21 cellular contexts compared by ENCODE assay signal in genomic region chr5:14193496-14193895, GRCh38. TPM values are rescaled to one million over a fixed set of nuclear protein-coding genes. Genes with fewer than 3 reads are reported as not detected.
DNase-seq lines count a peak whose midpoint lies in the region; ATAC-seq and TF ChIP-seq lines count a peak whose summit lies in the region.
"Had no signal": no experiment of that assay in that cellular context is flagged by ENCODE, and none has a peak within 500 bp of the region (broad histone marks: within the 10 kb centered on the region; RNA-seq: fewer than 3 reads in every experiment).

No MANE protein-coding gene starts in this region.

- peak overlapping the region; percentile 89 for H2AK5ac ChIP-seq in IMR-90 (ENCODE audit: low read depth, low read length)

- peaks cover 12% of the 10 kb centered on the region for H3K36me3 Mint-ChIP-seq in memory B cell
- no peaks in the 10 kb centered on the region for H3K36me3 Mint-ChIP-seq in activated T-cell treated with anti-CD3 and anti-CD28 coated beads, Interleukin-2, amount 50 U/mL, for 4 hours (ENCODE audit: insufficient read depth)
- no peaks in the 10 kb centered on the region for H3K36me3 Mint-ChIP-seq in activated naive CD4-positive, alpha-beta T cell treated with anti-CD3 and anti-CD28 coated beads for 36 hours (ENCODE audit: low read depth)
- H3K36me3 Mint-ChIP-seq: activated naive CD8-positive, alpha-beta T cell treated with anti-CD3 and anti-CD28 coated beads for 36 hours; immature natural killer cell had no signal

- H2BK20ac ChIP-seq in IMR-90 (ENCODE audit: low read depth, low read length): peak overlapping the region; percentile 82

- no peak overlapping the region for H2AFZ ChIP-seq in IMR-90 (replicated peaks; ENCODE audit: low read length, poor library complexity)

- no peak for TF ChIP-seq POLR2A in IMR-90 (IDR thresholded peaks at IDR 0.05; ENCODE audit: low read depth, low read length)

- no peaks in the 10 kb centered on the region for H3K27me3 Mint-ChIP-seq in memory B cell
- H3K27me3 Mint-ChIP-seq in activated T-cell treated with anti-CD3 and anti-CD28 coated beads, Interleukin-2, amount 50 U/mL, for 4 hours (ENCODE audit: low read depth): peaks cover 3% of the 10 kb centered on the region
- peaks cover 16% of the 10 kb centered on the region for H3K27me3 Mint-ChIP-seq in activated naive CD4-positive, alpha-beta T cell treated with anti-CD3 and anti-CD28 coated beads for 36 hours (ENCODE audit: low read depth)
- H3K27me3 Mint-ChIP-seq: activated CD4-positive, alpha-beta T cell treated with anti-CD3 and anti-CD28 coated beads for 36 hours had no signal

- no peak overlapping the region for H2AK9ac ChIP-seq in IMR-90 (replicated peaks; ENCODE audit: low read depth, low read length, poor library complexity)

- peak overlapping the region; percentile 73; the same call in 1 of the 2 replicates for H3K27ac ChIP-seq in IMR-90 (ENCODE audit: insufficient read depth, low read length)
- H3K27ac ChIP-seq in subcutaneous abdominal adipose tissue (ENCODE audit: low read depth, low read length): peak overlapping the region; percentile 94
- H3K27ac ChIP-seq: neutrophil had no signal

- peak overlapping the region; percentile 84; the same call in 2 of the 3 replicates for H2BK15ac ChIP-seq in IMR-90 (ENCODE audit: low read depth, low read length)

- peak overlapping the region; percentile 99 for H2BK5ac ChIP-seq in IMR-90 (ENCODE audit: low read depth, low read length, poor library complexity, severe bottlenecking)

- H3K36me3 ChIP-seq in IMR-90 (ENCODE audit: control insufficient read depth, insufficient read depth, low read length): peaks cover 13% of the 10 kb centered on the region
- H3K36me3 ChIP-seq in subcutaneous abdominal adipose tissue (ENCODE audit: control insufficient read depth in 5 of 5, insufficient read depth in 5 of 5, low read length in 5 of 5): no peaks in the 10 kb centered on the region
- H3K36me3 ChIP-seq: neutrophil, spleen, tibial artery had no signal

- no CpG with 5 or more reads among the region's 4 CpGs for WGBS in IMR-90 (ENCODE audit: extremely low coverage in 2 of 2, insufficient read length in 1 of 2), 2 experiments

- dilution Hi-C loops in IMR-90 (cut with HindIII; ENCODE audit: low sequenced_read_pairs, unreplicated experiment): no loop called here

- H3K4me1 Mint-ChIP-seq in memory B cell: peaks cover 41% of the 10 kb centered on the region
- H3K4me1 Mint-ChIP-seq in activated T-cell treated with anti-CD3 and anti-CD28 coated beads, Interleukin-2, amount 50 U/mL, for 4 hours (ENCODE audit: low read depth): no peaks in the 10 kb centered on the region
- H3K4me1 Mint-ChIP-seq in activated naive CD4-positive, alpha-beta T cell treated with anti-CD3 and anti-CD28 coated beads for 36 hours (ENCODE audit: low read depth): no peaks in the 10 kb centered on the region
- H3K4me1 Mint-ChIP-seq: activated CD4-positive, alpha-beta T cell treated with anti-CD3 and anti-CD28 coated beads for 36 hours; activated naive CD8-positive, alpha-beta T cell treated with anti-CD3 and anti-CD28 coated beads for 36 hours had no signal

- peak overlapping the region; percentile 83 for H2BK120ac ChIP-seq in IMR-90 (ENCODE audit: low read depth, low read length)

- CTCF ChIA-PET in IMR-90 (lab: Yijun Ruan, JAX): no interaction called here
- CTCF ChIA-PET in activated naive CD4-positive, alpha-beta T cell treated with anti-CD3 and anti-CD28 coated beads for 36 hours (lab: Charles Lee): no interaction called here

- H3K79me1 ChIP-seq in IMR-90 (ENCODE audit: low read depth in 1 of 2, low read length in 2 of 2): peaks cover 0 to 40% of the 10 kb centered on the region in 2 experiments; a peak in 2 of 4 replicates

- H4K8ac ChIP-seq in IMR-90 (ENCODE audit: low read depth in 2 of 2, low read length in 2 of 2): peak overlapping the region; percentile 60 to 81

- H3K4me3 Mint-ChIP-seq in memory B cell: no peak overlapping the region
- H3K4me3 Mint-ChIP-seq in activated T-cell treated with anti-CD3 and anti-CD28 coated beads, Interleukin-2, amount 50 U/mL, for 4 hours: no peak overlapping the region
- H3K4me3 Mint-ChIP-seq in activated naive CD4-positive, alpha-beta T cell treated with anti-CD3 and anti-CD28 coated beads for 36 hours: no peak overlapping the region
- H3K4me3 Mint-ChIP-seq: activated CD4-positive, alpha-beta T cell treated with anti-CD3 and anti-CD28 coated beads for 36 hours; activated naive CD8-positive, alpha-beta T cell treated with anti-CD3 and anti-CD28 coated beads for 36 hours; immature natural killer cell had no signal

- peak overlapping the region; percentile 92; the same call in 1 of the 2 replicates for H4K5ac ChIP-seq in IMR-90 (ENCODE audit: low read depth, low read length)

- H3K27me3 ChIP-seq in IMR-90 (ENCODE audit: control insufficient read depth, insufficient read depth, low read length) (no peaks in the 10 kb centered on the region), subcutaneous abdominal adipose tissue (ENCODE audit: control insufficient read depth in 5 of 5, insufficient read depth in 4 of 5, low read length in 5 of 5) (no peaks in the 10 kb centered on the region)
- H3K27me3 ChIP-seq: neutrophil, spleen, tibial artery had no signal

- peak overlapping the region; percentile 89 for H3K4ac ChIP-seq in IMR-90 (ENCODE audit: low read depth, low read length)

- POLR2A ChIA-PET in IMR-90 (lab: Charles Lee; ENCODE audit: unreplicated experiment): no interaction called here

- TF ChIP-seq CTCF in IMR-90 (conservative IDR thresholded peaks at IDR 0.05; ENCODE audit: low read depth, low read length): no peak
- TF ChIP-seq CTCF in choroid plexus epithelial cell (conservative IDR thresholded peaks at IDR 0.05; ENCODE audit: low read depth, low read length): no peak

- in situ Hi-C loops in IMR-90 (cut with MboI; ENCODE audit: low sequenced_read_pairs): no loop called here

- H3K9me1 ChIP-seq in IMR-90 (ENCODE audit: insufficient read depth, low read length): peaks cover 22% of the 10 kb centered on the region

- no TSS peak for BruUV-seq in IMR-90 (replicated peaks; lab: Mats Ljungman, UMichigan)

- H3K4me3 ChIP-seq in IMR-90 (ENCODE audit: insufficient read depth, low read depth, low read length) (no peak overlapping the region), choroid plexus epithelial cell (ENCODE audit: low read depth, low read length) (no peak overlapping the region), subcutaneous abdominal adipose tissue (ENCODE audit: low read depth in 1 of 5, low read length in 5 of 5) (no peak overlapping the region)
- H3K4me3 ChIP-seq: coronary artery, spleen, tibial artery had no signal

- peak overlapping the region; percentile 94 for H3K18ac ChIP-seq in IMR-90 (ENCODE audit: low read depth, low read length)

- peak overlapping the region; percentile 93 for H3K23ac ChIP-seq in IMR-90 (ENCODE audit: low read depth, low read length)

- H3K9me3 ChIP-seq in IMR-90 (ENCODE audit: control insufficient read depth, insufficient read depth, low read length): no peaks in the 10 kb centered on the region
- no peaks in the 10 kb centered on the region for H3K9me3 ChIP-seq in subcutaneous abdominal adipose tissue (ENCODE audit: control insufficient read depth in 5 of 5, low read length in 5 of 5)
- H3K9me3 ChIP-seq: neutrophil, spleen, tibial artery had no signal

- H3K14ac ChIP-seq in IMR-90 (replicated peaks; ENCODE audit: low read depth, low read length): peak overlapping the region; percentile 96

- H3K9ac ChIP-seq in IMR-90 (ENCODE audit: low read depth, low read length) (peak overlapping the region; percentile 39), subcutaneous abdominal adipose tissue (ENCODE audit: low read length in 5 of 5) (no peak overlapping the region)

- peaks cover 72% of the 10 kb centered on the region for H4K20me1 ChIP-seq in IMR-90 (ENCODE audit: insufficient read depth, low read length)

- peak overlapping the region; percentile 58; the same call in 1 of the 2 replicates for H3K56ac ChIP-seq in IMR-90 (ENCODE audit: extremely low read depth, insufficient read depth, low read length)

- ATAC-seq in IMR-90 (ENCODE audit: low read depth) (no peak), memory B cell (ENCODE audit: low read depth) (no peak)
- ATAC-seq in activated T-cell treated with anti-CD3 and anti-CD28 coated beads, Interleukin-2, amount 50 U/mL, for 4 hours: no peak
- ATAC-seq: activated CD4-positive, alpha-beta T cell treated with anti-CD3 and anti-CD28 coated beads for 36 hours; left ventricle myocardium superior had no signal

- TF ChIP-seq RAD21 in IMR-90 (IDR thresholded peaks at IDR 0.05; ENCODE audit: low read length): no peak

- peak overlapping the region; percentile 87 for H4K91ac ChIP-seq in IMR-90 (ENCODE audit: insufficient read depth, low read depth, low read length)

- intact Hi-C loops in IMR-90 (cut with micrococcal nuclease): loop anchor here (5.0 kb wide), 3 partner anchors 36 to 206 kb away; no protein-coding TSS in a partner anchor
- intact Hi-C loops in activated naive CD4-positive, alpha-beta T cell treated with anti-CD3 and anti-CD28 coated beads for 36 hours (cut with micrococcal nuclease): no loop called here

- H3K4me2 ChIP-seq in IMR-90 (ENCODE audit: low read depth, low read length): peak overlapping the region; percentile 68

- no peaks in the 10 kb centered on the region for H3K9me3 Mint-ChIP-seq in memory B cell
- H3K9me3 Mint-ChIP-seq in activated T-cell treated with anti-CD3 and anti-CD28 coated beads, Interleukin-2, amount 50 U/mL, for 4 hours: no peaks in the 10 kb centered on the region
- H3K9me3 Mint-ChIP-seq in activated naive CD4-positive, alpha-beta T cell treated with anti-CD3 and anti-CD28 coated beads for 36 hours: no peaks in the 10 kb centered on the region
- H3K9me3 Mint-ChIP-seq: activated naive CD8-positive, alpha-beta T cell treated with anti-CD3 and anti-CD28 coated beads for 36 hours; immature natural killer cell had no signal

- H3K27ac Mint-ChIP-seq in memory B cell: peak overlapping the region; percentile 10
- no peak overlapping the region for H3K27ac Mint-ChIP-seq in activated naive CD4-positive, alpha-beta T cell treated with anti-CD3 and anti-CD28 coated beads for 36 hours
- H3K27ac Mint-ChIP-seq: activated CD4-positive, alpha-beta T cell treated with anti-CD3 and anti-CD28 coated beads for 36 hours; activated naive CD8-positive, alpha-beta T cell treated with anti-CD3 and anti-CD28 coated beads for 36 hours; immature natural killer cell had no signal

- H3K4me1 ChIP-seq in IMR-90 (ENCODE audit: control insufficient read depth, insufficient read depth, low read length) (peaks cover 34% of the 10 kb centered on the region), subcutaneous abdominal adipose tissue (ENCODE audit: control insufficient read depth in 5 of 5, insufficient read depth in 5 of 5, low read length in 5 of 5) (peaks cover 0 to 65% (median 39%) of the 10 kb centered on the region in 5 donors)

- no peak for DNase-seq in IMR-90
- peak; percentile 81 for DNase-seq in choroid plexus epithelial cell (ENCODE audit: low read depth)
- DNase-seq in memory B cell (ENCODE audit: low spot score in 2 of 2): no peak
- DNase-seq in activated T-cell treated with anti-CD3 and anti-CD28 coated beads, Interleukin-2, amount 50 U/mL, for 4 hours: no peak
- DNase-seq in activated naive CD4-positive, alpha-beta T cell treated with anti-CD3 and anti-CD28 coated beads for 36 hours: no peak
- DNase-seq in Kasumi-1 (lab: John Stamatoyannopoulos, UW): no peak
- DNase-seq: activated CD4-positive, alpha-beta T cell treated with anti-CD3 and anti-CD28 coated beads for 36 hours; activated naive CD8-positive, alpha-beta T cell treated with anti-CD3 and anti-CD28 coated beads for 36 hours; DMS79 treated with DMSO at 0.1 percent for 48 hours; immature natural killer cell; left ventricle myocardium superior; NCI-H1048; NCI-H1930; SHP77 treated with DMSO at 0.1 percent for 48 hours; spleen; stimulated activated CD4-positive, alpha-beta T cell treated with anti-CD3 and anti-CD28 coated beads, Interleukin-4, amount 100 ng/mL, for 1 hour; stimulated activated naive CD4-positive, alpha-beta T cell treated with Interleukin-2 at 50 U/mL for 16 hours; tibial artery had no signal

RNA-seq across cellular contexts. Expression of gene TRIO, which starts 50.4 kb away (rescaled TPM):
- total RNA-seq in IMR-90 (2012; rRNA removed): 487 and 522 TPM in 2 replicates
- polyA plus RNA-seq in IMR-90 (2012; rRNA removed): 206 and 225 TPM in 2 replicates
- polyA plus RNA-seq in IMR-90 (2012; cell fraction: cytosol; rRNA removed): 126 and 196 TPM in 2 replicates
- 1,045 and 1,428 TPM in 2 replicates for polyA plus RNA-seq in IMR-90 (2012; cell fraction: nucleus; rRNA removed; ENCODE audit: low replicate concordance)
- total RNA-seq in activated T-cell treated with anti-CD3 and anti-CD28 coated beads, Interleukin-2, amount 50 U/mL, for 4 hours: 1 to 10 TPM; 4.6 to 6.6 (median 5.7) TPM
- 1 to 10 TPM; 3.6 to 4.6 TPM for total RNA-seq in activated naive CD4-positive, alpha-beta T cell treated with anti-CD3 and anti-CD28 coated beads for 36 hours

Comparison
In these comparisons a context has a peak if more than half of its experiments do, and no peak if none do; other contexts are left out.
1. RNA of gene TRIO, which starts 50.4 kb away (total RNA-seq): 487 to 522 TPM in IMR-90; 4.6 to 6.6 TPM in activated T-cell treated with anti-CD3 and anti-CD28 coated beads, Interleukin-2, amount 50 U/mL, for 4 hours and 3.6 to 4.6 TPM in activated naive CD4-positive, alpha-beta T cell treated with anti-CD3 and anti-CD28 coated beads for 36 hours; every median in the first group is over 10 times any median in the second.